In genomic region chr6:134740473-134741192, GRCh38 we compare ENCODE assay signal across 11 cellular contexts.
DNase-seq lines count a peak whose midpoint lies in the region; ATAC-seq and TF ChIP-seq lines count a peak whose summit lies in the region.
"Had no signal": no experiment of that assay in that cellular context is flagged by ENCODE, and none has a peak within 500 bp of the region (broad histone marks: within the 10 kb centered on the region; RNA-seq: fewer than 3 reads in every experiment).

No MANE protein-coding gene starts in this region.

- TF ChIP-seq CTCF in fibroblast of pulmonary artery (IDR thresholded peaks at IDR 0.05; ENCODE audit: low read length, missing control alignments) (no peak), parathyroid adenoma (IDR thresholded peaks at IDR 0.05) (no peak)

- H3K4me1 ChIP-seq in adipocyte (ENCODE audit: control insufficient read depth, insufficient read depth, low read length) = peaks cover 8% of the 10 kb centered on the region
- peaks cover 16% of the 10 kb centered on the region for H3K4me1 ChIP-seq in parathyroid adenoma

- no peaks in the 10 kb centered on the region for H3K79me2 ChIP-seq in parathyroid adenoma

- H3K9me3 ChIP-seq in adipocyte (ENCODE audit: control insufficient read depth, low read length) = no peaks in the 10 kb centered on the region
- no peaks in the 10 kb centered on the region for H3K9me3 ChIP-seq in parathyroid adenoma (ENCODE audit: control insufficient read depth, low read length)
- H3K9me3 ChIP-seq: thyroid gland had no signal

- H3K9ac ChIP-seq in adipocyte (ENCODE audit: low read length) = no peak overlapping the region
- H3K9ac ChIP-seq in parathyroid adenoma = no peak overlapping the region

- H3K4me3 ChIP-seq in adipocyte (ENCODE audit: low read length) (no peak overlapping the region), fibroblast of pulmonary artery (replicated peaks; ENCODE audit: low read depth, low read length) (no peak overlapping the region), parathyroid adenoma (ENCODE audit: low read depth, low read length) (no peak overlapping the region)
- H3K4me3 ChIP-seq: thyroid gland had no signal

- H3K36me3 ChIP-seq in adipocyte (ENCODE audit: control insufficient read depth, insufficient read depth, low read length, severe bottlenecking) (no peaks in the 10 kb centered on the region), parathyroid adenoma (ENCODE audit: control insufficient read depth, insufficient read depth, low read length) (no peaks in the 10 kb centered on the region)
- H3K36me3 ChIP-seq: thyroid gland had no signal

- DNase-seq in NCI-H2196 (lab: John Stamatoyannopoulos, UW; ENCODE audit: unreplicated experiment) = peak; percentile 28
- no peak for DNase-seq in NCI-H2196 treated with DMSO at 0.1 percent for 48 hours (lab: John Stamatoyannopoulos, UW; ENCODE audit: unreplicated experiment)
- DNase-seq in adipocyte (ENCODE audit: low read depth) = peak; percentile 69
- peak; percentile 50 for DNase-seq in fibroblast of pulmonary artery (ENCODE audit: low read depth)
- DNase-seq in NCI-H2029 treated with DMSO at 0.1 percent for 48 hours (lab: John Stamatoyannopoulos, UW) = no peak
- DNase-seq in activated CD4-positive, CD25-positive, alpha-beta regulatory T cell (lab: John Stamatoyannopoulos, UW) = no peak
- DNase-seq: activated gamma-delta T cell; NK-92 treated with Interleukin-12 subunit alpha and Interleukin-12 subunit beta, amount 100 ng/mL, for 24 hours had no signal

- H3K27me3 ChIP-seq in adipocyte (replicated peaks; ENCODE audit: control insufficient read depth, insufficient read depth, low read length) (no peaks in the 10 kb centered on the region), parathyroid adenoma (ENCODE audit: control insufficient read depth, insufficient read depth, low read length) (no peaks in the 10 kb centered on the region)
- H3K27me3 ChIP-seq: thyroid gland had no signal

- peak overlapping the region; percentile 2 for H3K4me2 ChIP-seq in parathyroid adenoma (ENCODE audit: low read length)

- peak overlapping the region; percentile 74 for H3K27ac ChIP-seq in parathyroid adenoma
- H3K27ac ChIP-seq: thyroid gland had no signal

- peak overlapping the region; percentile 39 for H2AFZ ChIP-seq in parathyroid adenoma

- ATAC-seq in HG03571 (IDR thresholded peaks at IDR 0.05; ENCODE audit: unreplicated experiment) = no peak

Comparison
In these comparisons a context has a peak if more than half of its experiments do, and no peak if none do; other contexts are left out.
1. DNase-seq: peak in NCI-H2196 (single experiment), adipocyte (single experiment) and fibroblast of pulmonary artery (single experiment); none in NCI-H2196 treated with DMSO at 0.1 percent for 48 hours (single experiment), NCI-H2029 treated with DMSO at 0.1 percent for 48 hours (single experiment) and activated CD4-positive, CD25-positive, alpha-beta regulatory T cell (0 of 4).